In genomic region chr3:32951410-32951811, GRCh38 we compare ENCODE assay signal across 10 cellular contexts. TPM values are rescaled to one million over a fixed set of nuclear protein-coding genes. Genes with fewer than 3 reads are reported as not detected.
DNase-seq lines count a peak whose midpoint lies in the region; ATAC-seq and TF ChIP-seq lines count a peak whose summit lies in the region.
"Had no signal": no experiment of that assay in that cellular context is flagged by ENCODE, and none has a peak within 500 bp of the region (broad histone marks: within the 10 kb centered on the region; RNA-seq: fewer than 3 reads in every experiment).

Gene CCR4 (plus strand): TSS chr3:32951644. CDS start chr3:32953423, 1,779 bp downstream.

- H3K36me3 ChIP-seq in Caco-2 (ENCODE audit: control insufficient read depth, insufficient read depth, low read length) = no peaks in the 10 kb centered on the region
- H3K36me3 ChIP-seq: SJSA1 had no signal

- no peaks in the 10 kb centered on the region for H3K27me3 Mint-ChIP-seq in activated CD4-positive, alpha-beta T cell treated with anti-CD3 and anti-CD28 coated beads for 36 hours
- peaks cover 3% of the 10 kb centered on the region for H3K27me3 Mint-ChIP-seq in activated naive CD8-positive, alpha-beta T cell treated with anti-CD3 and anti-CD28 coated beads, Interleukin-2, amount 50 U/mL, for 24 hours
- H3K27me3 Mint-ChIP-seq in Caco-2 (ENCODE audit: insufficient read depth, unreplicated experiment) = no peaks in the 10 kb centered on the region

- H3K4me3 Mint-ChIP-seq in activated CD4-positive, alpha-beta T cell treated with anti-CD3 and anti-CD28 coated beads for 36 hours = peak within 1 kb of the TSS; percentile 92
- H3K4me3 Mint-ChIP-seq in activated naive CD8-positive, alpha-beta T cell treated with anti-CD3 and anti-CD28 coated beads, Interleukin-2, amount 50 U/mL, for 24 hours = peak within 1 kb of the TSS; percentile 79
- no peak within 1 kb of the TSS for H3K4me3 Mint-ChIP-seq in Caco-2 (ENCODE audit: unreplicated experiment)

- H3K4me3 ChIP-seq in Caco-2 (ENCODE audit: low read depth, low read length) = no peak within 1 kb of the TSS
- H3K4me3 ChIP-seq: SJSA1 had no signal

- TF ChIP-seq CTCF in Caco-2 (IDR thresholded peaks at IDR 0.05; ENCODE audit: insufficient read depth in 1 of 2, low read depth in 1 of 2, low read length in 1 of 2, severe bottlenecking in 1 of 2, unreplicated experiment in 1 of 2) = no peak

- peak within 1 kb of the TSS; percentile 95 for H3K27ac Mint-ChIP-seq in activated CD4-positive, alpha-beta T cell treated with anti-CD3 and anti-CD28 coated beads for 36 hours
- H3K27ac Mint-ChIP-seq in activated naive CD8-positive, alpha-beta T cell treated with anti-CD3 and anti-CD28 coated beads, Interleukin-2, amount 50 U/mL, for 24 hours = peak within 1 kb of the TSS; percentile 72
- H3K27ac Mint-ChIP-seq in Caco-2 (ENCODE audit: unreplicated experiment) = no peak within 1 kb of the TSS

- intact Hi-C loops in activated CD4-positive, alpha-beta T cell treated with anti-CD3 and anti-CD28 coated beads for 36 hours (cut with DNase I, micrococcal nuclease) = loop anchor here (1.0 to 10.0 kb wide), 5 partner anchors 41 to 843 kb away; partner anchors contain the start of gene PDCD6IP (in 1 of the 2)
- intact Hi-C loops in Caco-2 (cut with micrococcal nuclease; ENCODE audit: unreplicated experiment) = no loop called here

- CTCF ChIA-PET in activated CD4-positive, alpha-beta T cell treated with anti-CD3 and anti-CD28 coated beads for 36 hours (lab: Charles Lee) = interaction anchor here (1.6 to 9.9 kb wide), 6 partner anchors 10 to 120 kb away, joined by 3 to 190 read pairs (median 6); no protein-coding TSS in a partner anchor
- CTCF ChIA-PET in Caco-2 (lab: Charles Lee) = no interaction called here

- H3K9me3 ChIP-seq in Caco-2 = no peaks in the 10 kb centered on the region
- H3K9me3 ChIP-seq: SJSA1 had no signal

- peaks cover 72% of the 10 kb centered on the region for H3K4me1 Mint-ChIP-seq in activated CD4-positive, alpha-beta T cell treated with anti-CD3 and anti-CD28 coated beads for 36 hours
- peaks cover 55% of the 10 kb centered on the region for H3K4me1 Mint-ChIP-seq in activated naive CD8-positive, alpha-beta T cell treated with anti-CD3 and anti-CD28 coated beads, Interleukin-2, amount 50 U/mL, for 24 hours
- peaks cover 10% of the 10 kb centered on the region for H3K4me1 Mint-ChIP-seq in Caco-2 (ENCODE audit: low read depth, unreplicated experiment)

- BruUV-seq in Caco-2 (replicated peaks; lab: Mats Ljungman, UMichigan) = no TSS peak

- peak; percentile 75 for DNase-seq in activated CD4-positive, alpha-beta T cell treated with anti-CD3 and anti-CD28 coated beads for 36 hours
- DNase-seq in activated naive CD8-positive, alpha-beta T cell treated with anti-CD3 and anti-CD28 coated beads, Interleukin-2, amount 50 U/mL, for 24 hours = peak; percentile 49
- DNase-seq in stimulated activated CD4-positive, alpha-beta T cell treated with anti-CD3 and anti-CD28 coated beads, Interleukin-1b, Interleukin-23, amount 100 ng/mL, for 48 hours = peak; percentile 69
- DNase-seq in Caco-2 = no peak
- DNase-seq in amniotic stem cell (lab: John Stamatoyannopoulos, UW) = no peak
- DNase-seq: NCI-H1092 treated with DMSO at 0.1 percent for 48 hours had no signal

- ATAC-seq in GM18868 (IDR thresholded peaks at IDR 0.05; ENCODE audit: unreplicated experiment) (peak; percentile 69), GM21381 (IDR thresholded peaks at IDR 0.05; ENCODE audit: unreplicated experiment) (no peak), HG03139 (IDR thresholded peaks at IDR 0.05; ENCODE audit: unreplicated experiment) (no peak)
- ATAC-seq in activated CD4-positive, alpha-beta T cell treated with anti-CD3 and anti-CD28 coated beads for 36 hours = peak; percentile 76
- ATAC-seq in activated naive CD8-positive, alpha-beta T cell treated with anti-CD3 and anti-CD28 coated beads, Interleukin-2, amount 50 U/mL, for 24 hours = peak; percentile 67

- no peaks in the 10 kb centered on the region; the same call in 1 of the 2 replicates for H3K27me3 ChIP-seq in Caco-2 (replicated peaks; ENCODE audit: control insufficient read depth, insufficient read depth, low read length)
- H3K27me3 ChIP-seq: SJSA1 had no signal

- H3K36me3 Mint-ChIP-seq in activated CD4-positive, alpha-beta T cell treated with anti-CD3 and anti-CD28 coated beads for 36 hours (ENCODE audit: low read depth) = peaks cover 41% of the 10 kb centered on the region
- H3K36me3 Mint-ChIP-seq in activated naive CD8-positive, alpha-beta T cell treated with anti-CD3 and anti-CD28 coated beads, Interleukin-2, amount 50 U/mL, for 24 hours (ENCODE audit: low read depth) = peaks cover 10% of the 10 kb centered on the region
- H3K36me3 Mint-ChIP-seq in Caco-2 (ENCODE audit: insufficient read depth, unreplicated experiment) = no peaks in the 10 kb centered on the region

- no peaks in the 10 kb centered on the region for H3K4me1 ChIP-seq in Caco-2

- no peaks in the 10 kb centered on the region for H3K9me3 Mint-ChIP-seq in activated CD4-positive, alpha-beta T cell treated with anti-CD3 and anti-CD28 coated beads for 36 hours (ENCODE audit: low read depth)
- H3K9me3 Mint-ChIP-seq in activated naive CD8-positive, alpha-beta T cell treated with anti-CD3 and anti-CD28 coated beads, Interleukin-2, amount 50 U/mL, for 24 hours = no peaks in the 10 kb centered on the region
- H3K9me3 Mint-ChIP-seq in Caco-2 (ENCODE audit: unreplicated experiment) = no peaks in the 10 kb centered on the region

- POLR2A ChIA-PET in activated CD4-positive, alpha-beta T cell treated with anti-CD3 and anti-CD28 coated beads for 36 hours (lab: Charles Lee) = interaction anchor here (1.8 kb wide), 1 partner anchor 41 kb away, joined by 6 read pairs; no protein-coding TSS in a partner anchor
- POLR2A ChIA-PET in Caco-2 (lab: Charles Lee) = no interaction called here

RNA-seq across cellular contexts. Expression of gene CCR4, which starts in this region (rescaled TPM):
- total RNA-seq in activated CD4-positive, alpha-beta T cell treated with anti-CD3 and anti-CD28 coated beads for 36 hours = 10 to 100 TPM; 62.2 to 69.7 TPM
- total RNA-seq in Caco-2 (2022) = 0.16 TPM in 1 of 2 replicates, not detected in the other
- total RNA-seq: SJSA1 had no signal

Comparison
In these comparisons a context has a peak if more than half of its experiments do, and no peak if none do; other contexts are left out.
1. RNA of gene CCR4 (total RNA-seq): 62.2 to 69.7 TPM in activated CD4-positive, alpha-beta T cell treated with anti-CD3 and anti-CD28 coated beads for 36 hours; 0.16 TPM in Caco-2; every median in the first group is over 10 times any median in the second.
2. ATAC-seq: peak in GM18868 (single experiment), activated CD4-positive, alpha-beta T cell treated with anti-CD3 and anti-CD28 coated beads for 36 hours (single experiment) and activated naive CD8-positive, alpha-beta T cell treated with anti-CD3 and anti-CD28 coated beads, Interleukin-2, amount 50 U/mL, for 24 hours (single experiment); none in GM21381 (single experiment) and HG03139 (single experiment).
3. DNase-seq: peak in activated CD4-positive, alpha-beta T cell treated with anti-CD3 and anti-CD28 coated beads for 36 hours (single experiment), activated naive CD8-positive, alpha-beta T cell treated with anti-CD3 and anti-CD28 coated beads, Interleukin-2, amount 50 U/mL, for 24 hours (single experiment) and stimulated activated CD4-positive, alpha-beta T cell treated with anti-CD3 and anti-CD28 coated beads, Interleukin-1b, Interleukin-23, amount 100 ng/mL, for 48 hours (single experiment); none in Caco-2 (0 of 2) and amniotic stem cell (single experiment).